ENCODE assay signal across 8 cellular contexts in the genomic region with DNA sequence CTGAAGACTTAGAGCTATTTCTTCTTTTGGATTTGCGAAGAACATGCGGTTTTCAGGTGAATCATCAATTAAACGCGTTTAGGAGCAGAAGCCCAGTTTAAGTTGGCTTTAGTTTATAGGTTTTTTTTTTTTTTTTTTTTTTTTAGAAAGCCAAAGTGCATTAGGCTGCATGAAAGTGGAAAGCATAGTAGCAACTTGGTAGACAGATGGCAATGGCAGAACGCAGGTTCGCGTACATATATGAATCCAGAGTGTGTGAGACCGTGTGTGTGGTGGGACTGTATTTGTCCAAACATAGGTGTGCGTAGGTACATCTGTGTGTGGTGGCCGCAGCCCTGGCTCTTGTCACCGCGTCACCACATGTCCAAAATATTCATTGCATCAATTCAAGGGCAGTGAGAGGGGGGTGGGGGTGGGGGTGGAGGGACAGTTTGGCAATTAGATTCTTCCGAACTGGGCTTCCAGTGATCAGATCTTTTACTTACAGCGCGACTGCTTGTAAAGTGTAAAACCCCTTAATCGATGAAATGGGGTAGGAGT. TPM values are rescaled to one million over a fixed set of nuclear protein-coding genes. Genes with fewer than 3 reads are reported as not detected.
DNase-seq lines count a peak whose midpoint lies in the region; ATAC-seq and TF ChIP-seq lines count a peak whose summit lies in the region.

No MANE protein-coding gene starts in this region.

- H3K27me3 Mint-ChIP-seq in memory B cell = no peaks in the 10 kb centered on the region

- DNase-seq in ELR (ENCODE audit: low read depth) (peak; percentile 48), LNCaP clone FGC (ENCODE audit: low read depth) (no peak), memory B cell (ENCODE audit: low spot score in 2 of 2) (peak in 1 of 2 donors; percentile 7), suprapubic skin (ENCODE audit: low spot score in 2 of 2) (peak; percentile 69 to 74), retina (no peak)

- H3K27me3 ChIP-seq in ectodermal cell (ENCODE audit: control insufficient read depth, insufficient read depth, low read length, poor library complexity, severe bottlenecking) = no peaks in the 10 kb centered on the region
- H3K27me3 ChIP-seq in suprapubic skin = no peaks in the 10 kb centered on the region

- TF ChIP-seq POLR2A in suprapubic skin (IDR thresholded peaks at IDR 0.05) = no peak

- H3K4me3 ChIP-seq in LNCaP clone FGC (ENCODE audit: low read depth, low read length) (peak overlapping the region; percentile 80), ectodermal cell (ENCODE audit: insufficient read depth, low read depth, low read length) (peak overlapping the region; percentile 72), suprapubic skin (peak overlapping the region; percentile 76)

- H3K27ac Mint-ChIP-seq in memory B cell = peak overlapping the region; percentile 97

- H3K36me3 ChIP-seq in ectodermal cell (ENCODE audit: control insufficient read depth, insufficient read depth, low read length) (no peaks in the 10 kb centered on the region), suprapubic skin (no peaks in the 10 kb centered on the region)

- H3K36me3 Mint-ChIP-seq in memory B cell = no peaks in the 10 kb centered on the region

- no peaks in the 10 kb centered on the region for H3K9me3 Mint-ChIP-seq in memory B cell

- TF ChIP-seq CTCF in LNCaP clone FGC (IDR thresholded peaks at IDR 0.05; ENCODE audit: control insufficient read depth, extremely low read depth, insufficient read depth) (no peak), VCaP (conservative IDR thresholded peaks at IDR 0.05) (no peak), suprapubic skin (IDR thresholded peaks at IDR 0.05) (no peak)

- H3K9me3 ChIP-seq in ectodermal cell (ENCODE audit: control insufficient read depth, low read length) (no peaks in the 10 kb centered on the region), suprapubic skin (no peaks in the 10 kb centered on the region)

- ATAC-seq in memory B cell (ENCODE audit: low read depth) = no peak
- ATAC-seq in GM19467 (IDR thresholded peaks at IDR 0.05; ENCODE audit: unreplicated experiment) = no peak

- peaks cover 7% of the 10 kb centered on the region for H3K4me1 Mint-ChIP-seq in memory B cell

- H3K27ac ChIP-seq in VCaP (peak overlapping the region; percentile 93), ectodermal cell (ENCODE audit: insufficient read depth, low read depth, low read length, poor library complexity, severe bottlenecking) (peak overlapping the region; percentile 98), suprapubic skin (peak overlapping the region; percentile 94)

- no peak for TF ChIP-seq EP300 in suprapubic skin (IDR thresholded peaks at IDR 0.05)

- H3K4me3 Mint-ChIP-seq in memory B cell = peak overlapping the region; percentile 96

- H3K4me1 ChIP-seq in ectodermal cell (ENCODE audit: control insufficient read depth, insufficient read depth, low read length) (no peaks in the 10 kb centered on the region), suprapubic skin (peaks cover 12% of the 10 kb centered on the region)

- 0% methylated on average over 13 to 16 of the region's 16 CpGs for WGBS in ectodermal cell, 2 experiments
- WGBS in suprapubic skin = under 1% methylated on average over 16 of the region's 16 CpGs

RNA-seq across cellular contexts. Expression of gene JADE1, which starts 0.9 kb away (rescaled TPM):
- polyA plus RNA-seq in ectodermal cell (2013, experiment 1 of 4) = 40.5 TPM
- polyA plus RNA-seq in ectodermal cell (2013, experiment 2 of 4) = 44.3 TPM
- polyA plus RNA-seq in ectodermal cell (2013, experiment 3 of 4) = 33.8 TPM
- 34.9 TPM for polyA plus RNA-seq in ectodermal cell (2013, experiment 4 of 4)
- total RNA-seq in suprapubic skin = 10 to 100 TPM; 14.0 to 38.5 (median 26.0) TPM

Comparison
In these comparisons a context has a peak if more than half of its experiments do, and no peak if none do; other contexts are left out.
1. DNase-seq: peak in ELR (single experiment) and suprapubic skin (2 of 2); none in LNCaP clone FGC (single experiment) and retina (single experiment).
2. Peak in every context shown above with its lines, with median percentiles within 50 percentile points of each other: H3K4me3 ChIP-seq and H3K27ac ChIP-seq.